24 cellular contexts compared by ENCODE assay signal in genomic region chr15:98324341-98324970, GRCh38.
"Had no signal": no experiment of that assay in that cellular context is flagged by ENCODE, and none has a peak within 500 bp of the region (broad histone marks: within the 10 kb centered on the region; RNA-seq: fewer than 3 reads in every experiment).

No MANE protein-coding gene starts in this region.

- H3K36me3 ChIP-seq: adrenal gland, colonic mucosa, neutrophil, stomach, thoracic aorta, upper lobe of right lung, WERI-Rb-1 had no signal

- ATAC-seq: activated CD8-positive, alpha-beta T cell treated with anti-CD3 and anti-CD28 coated beads for 36 hours; activated T-cell treated with anti-CD3 and anti-CD28 coated beads, Interleukin-2, amount 50 U/mL, for 4 hours; left lobe of liver; mucosa of descending colon; naive thymus-derived CD4-positive, alpha-beta T cell; upper lobe of right lung had no signal

- H3K4me1 ChIP-seq: adrenal gland, colonic mucosa, parathyroid adenoma, stomach, upper lobe of right lung had no signal

- H3K27me3 ChIP-seq: adrenal gland, colonic mucosa, neutrophil, stomach, upper lobe of right lung had no signal

- H3K27ac ChIP-seq: adrenal gland, colonic mucosa, neutrophil, parathyroid adenoma, stomach, thoracic aorta, upper lobe of right lung, WERI-Rb-1 had no signal

- H3K4me3 ChIP-seq: adrenal gland, colonic mucosa, mucosa of descending colon, stomach, thoracic aorta, upper lobe of right lung had no signal

- H3K4me1 Mint-ChIP-seq: activated naive CD4-positive, alpha-beta T cell treated with anti-CD3 and anti-CD28 coated beads, Interleukin-2, amount 50 U/mL, for 24 hours; naive thymus-derived CD4-positive, alpha-beta T cell had no signal

- H3K9ac ChIP-seq: parathyroid adenoma had no signal

- DNase-seq: activated CD4-positive, alpha-beta T cell treated with anti-CD3 and anti-CD28 coated beads for 48 hours; activated CD8-positive, alpha-beta T cell treated with anti-CD3 and anti-CD28 coated beads for 36 hours; activated effector memory CD4-positive, alpha-beta T cell treated with anti-CD3 and anti-CD28 coated beads, Interleukin-2, amount 50 U/mL, for 16 hours; activated T-cell treated with anti-CD3 and anti-CD28 coated beads, Interleukin-2, amount 50 U/mL, for 4 hours; adrenal gland; caudate nucleus; colonic mucosa; effector CD4-positive, alpha-beta T cell; foreskin melanocyte; head of caudate nucleus; mucosa of descending colon; naive thymus-derived CD4-positive, alpha-beta T cell; retina; stimulated activated CD4-positive, alpha-beta T cell treated with anti-CD3 and anti-CD28 coated beads, Interleukin-12 subunit alpha, Interleukin-12 subunit beta, amount 100 ng/mL, for 4 hours; stimulated activated CD4-positive, alpha-beta T cell treated with anti-CD3 and anti-CD28 coated beads, Interleukin-2, amount 100 ng/mL, for 24 hours; stomach; T-helper 1 cell; upper lobe of right lung; WERI-Rb-1 had no signal

- H3K4me3 Mint-ChIP-seq: activated CD8-positive, alpha-beta T cell treated with anti-CD3 and anti-CD28 coated beads for 36 hours; activated naive CD4-positive, alpha-beta T cell treated with anti-CD3 and anti-CD28 coated beads, Interleukin-2, amount 50 U/mL, for 24 hours; activated T-cell treated with anti-CD3 and anti-CD28 coated beads, Interleukin-2, amount 50 U/mL, for 4 hours; naive thymus-derived CD4-positive, alpha-beta T cell had no signal

- H3K9me3 ChIP-seq: adrenal gland, colonic mucosa, mucosa of descending colon, neutrophil, thoracic aorta, upper lobe of right lung had no signal

- H3K36me3 Mint-ChIP-seq: activated naive CD4-positive, alpha-beta T cell treated with anti-CD3 and anti-CD28 coated beads, Interleukin-2, amount 50 U/mL, for 24 hours; naive thymus-derived CD4-positive, alpha-beta T cell had no signal

- H3K27ac Mint-ChIP-seq: activated CD8-positive, alpha-beta T cell treated with anti-CD3 and anti-CD28 coated beads for 36 hours; activated naive CD4-positive, alpha-beta T cell treated with anti-CD3 and anti-CD28 coated beads, Interleukin-2, amount 50 U/mL, for 24 hours; naive thymus-derived CD4-positive, alpha-beta T cell had no signal
